Comparison of ENCODE assay signal across 26 cellular contexts in the genomic region with DNA sequence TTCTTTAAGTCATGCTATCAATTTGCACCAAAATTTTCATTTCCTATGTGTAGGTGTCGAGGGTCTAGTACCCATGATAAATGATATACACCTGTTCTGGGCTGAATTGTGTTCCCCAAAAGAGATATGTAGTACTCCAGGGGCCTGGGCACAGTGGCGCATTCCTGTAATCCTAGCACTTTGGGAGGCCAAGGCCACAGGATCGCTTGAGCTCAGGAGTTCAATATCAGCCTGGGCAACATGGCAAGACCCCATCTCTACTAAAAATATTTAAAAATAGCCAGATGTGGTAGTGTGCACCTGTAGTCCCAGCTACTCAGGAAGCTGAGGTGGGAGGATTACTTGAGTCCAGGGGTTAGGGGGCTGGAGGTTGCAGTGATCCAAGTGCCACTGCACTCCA. TPM values are rescaled to one million over a fixed set of nuclear protein-coding genes. Genes with fewer than 3 reads are reported as not detected.
DNase-seq lines count a peak whose midpoint lies in the region; ATAC-seq and TF ChIP-seq lines count a peak whose summit lies in the region.
"Had no signal": no experiment of that assay in that cellular context is flagged by ENCODE, and none has a peak within 500 bp of the region (broad histone marks: within the 10 kb centered on the region; RNA-seq: fewer than 3 reads in every experiment).

No MANE protein-coding gene starts in this region.

- peaks cover 2 to 30% of the 10 kb centered on the region in 2 donors for H3K36me3 Mint-ChIP-seq in activated T-cell treated with anti-CD3 and anti-CD28 coated beads, Interleukin-2, amount 50 U/mL, for 72 hours (ENCODE audit: insufficient read depth in 2 of 2)
- peaks cover 35% of the 10 kb centered on the region for H3K36me3 Mint-ChIP-seq in WTC11
- no peaks in the 10 kb centered on the region for H3K36me3 Mint-ChIP-seq in dendritic cell treated with granulocyte-macrophage colony-stimulating factor and Interleukin-4, amounts not matched to agents 40 ng/mL and 50 ng/mL, for 4 days (ENCODE audit: low read depth)

- H3K4me1 ChIP-seq in HEK293 (ENCODE audit: control insufficient read depth, insufficient read depth, low read length) (no peaks in the 10 kb centered on the region), gastroesophageal sphincter (peaks cover 0 to 31% (median 2%) of the 10 kb centered on the region in 3 donors)
- H3K4me1 ChIP-seq: A549 had no signal

- no peak overlapping the region for H3K27ac ChIP-seq in HEK293 (ENCODE audit: extremely low read depth, low read depth, low read length)
- no peak overlapping the region for H3K27ac ChIP-seq in gastroesophageal sphincter
- H3K27ac ChIP-seq: 22Rv1; A549; BLaER1 treated with 17β-estradiol and CSF1 and Interleukin-3, amounts not matched to agents 10 nM and 100 nM; C4-2B had no signal

- H3K4me3 Mint-ChIP-seq in activated T-cell treated with anti-CD3 and anti-CD28 coated beads, Interleukin-2, amount 50 U/mL, for 72 hours: no peak overlapping the region
- no peak overlapping the region for H3K4me3 Mint-ChIP-seq in WTC11
- H3K4me3 Mint-ChIP-seq in dendritic cell treated with granulocyte-macrophage colony-stimulating factor and Interleukin-4, amounts not matched to agents 40 ng/mL and 50 ng/mL, for 4 days: no peak overlapping the region
- H3K4me3 Mint-ChIP-seq: B cell; CD4-positive, alpha-beta memory T cell; CD4-positive, CD25-positive, alpha-beta regulatory T cell; CD8-positive, alpha-beta memory T cell had no signal

- no peak for TF ChIP-seq CTCF in HEK293 (tag by site-specific recombination; IDR thresholded peaks at IDR 0.05)
- TF ChIP-seq CTCF in WTC11 (IDR thresholded peaks at IDR 0.05): no peak
- no peak for TF ChIP-seq CTCF in gastroesophageal sphincter (IDR thresholded peaks at IDR 0.05)

- CTCF ChIA-PET in HEK293 (lab: Yijun Ruan, JAX) (interaction anchor here (0.8 to 2.2 kb wide), 3 partner anchors 11 to 172 kb away, joined by 3 to 14 read pairs (median 4); no protein-coding TSS in a partner anchor), WTC11 (lab: Charles Lee) (no interaction called here)

- H3K27ac Mint-ChIP-seq in activated T-cell treated with anti-CD3 and anti-CD28 coated beads, Interleukin-2, amount 50 U/mL, for 72 hours: peak overlapping the region; percentile 77
- no peak overlapping the region for H3K27ac Mint-ChIP-seq in WTC11
- H3K27ac Mint-ChIP-seq in dendritic cell treated with granulocyte-macrophage colony-stimulating factor and Interleukin-4, amounts not matched to agents 40 ng/mL and 50 ng/mL, for 4 days: peak overlapping the region; percentile 63
- H3K27ac Mint-ChIP-seq: B cell had no signal

- intact Hi-C loops in dendritic cell treated with granulocyte-macrophage colony-stimulating factor and Interleukin-4, amounts not matched to agents 40 ng/mL and 50 ng/mL, for 4 days (cut with micrococcal nuclease): loop anchor here (5.0 kb wide), 1 partner anchor 214 kb away; no protein-coding TSS in a partner anchor

- ATAC-seq in activated T-cell treated with anti-CD3 and anti-CD28 coated beads, Interleukin-2, amount 50 U/mL, for 72 hours (replicated peaks in 1 of 2): no peak
- ATAC-seq in WTC11 (no peak), gastroesophageal sphincter (no peak), GM21423 (IDR thresholded peaks at IDR 0.05; ENCODE audit: unreplicated experiment) (no peak)
- ATAC-seq: A549 had no signal

- no peak for TF ChIP-seq POLR2A in gastroesophageal sphincter (IDR thresholded peaks at IDR 0.05)

- H3K9me3 ChIP-seq in HEK293 (ENCODE audit: control insufficient read depth, insufficient read depth, low read depth, low read length): no peaks in the 10 kb centered on the region
- H3K9me3 ChIP-seq in gastroesophageal sphincter: no peaks in the 10 kb centered on the region
- H3K9me3 ChIP-seq: A549; BLaER1 treated with 17β-estradiol and CSF1 and Interleukin-3, amounts not matched to agents 10 nM and 100 nM had no signal

- H3K36me3 ChIP-seq in HEK293 (ENCODE audit: control insufficient read depth in 2 of 2, insufficient read depth in 1 of 2, low read length in 2 of 2) (peaks cover 69 to 81% of the 10 kb centered on the region in 2 experiments), gastroesophageal sphincter (peaks cover 0 to 39% of the 10 kb centered on the region in 2 donors)

- POLR2A ChIA-PET in HEK293 (lab: Yijun Ruan, JAX): interaction anchor here (0.6 to 0.8 kb wide), 3 partner anchors 15 to 38 kb away, joined by 3 to 4 read pairs (median 4); no protein-coding TSS in a partner anchor
- POLR2A ChIA-PET in WTC11 (lab: Charles Lee): no interaction called here

- no peak for DNase-seq in activated T-cell treated with anti-CD3 and anti-CD28 coated beads, Interleukin-2, amount 50 U/mL, for 72 hours
- no peak for DNase-seq in activated T-cell treated with anti-CD3 and anti-CD28 coated beads, Interleukin-2, amount 50 U/mL, for 48 hours
- DNase-seq in WTC11 (ENCODE audit: low spot score) (no peak), HuH-7 (ENCODE audit: low spot score) (no peak)
- DNase-seq: AML-193; CD4-positive, alpha-beta memory T cell; CD4-positive, CD25-positive, alpha-beta regulatory T cell; CD8-positive, alpha-beta memory T cell; COR-L47; DMS 273 treated with DMSO at 0.1 percent for 48 hours; DMS153; DMS53; DMS79; DND-41; EL; GDM1 had no signal

- H3K9me3 Mint-ChIP-seq in activated T-cell treated with anti-CD3 and anti-CD28 coated beads, Interleukin-2, amount 50 U/mL, for 72 hours: no peaks in the 10 kb centered on the region
- no peaks in the 10 kb centered on the region for H3K9me3 Mint-ChIP-seq in WTC11
- no peaks in the 10 kb centered on the region for H3K9me3 Mint-ChIP-seq in dendritic cell treated with granulocyte-macrophage colony-stimulating factor and Interleukin-4, amounts not matched to agents 40 ng/mL and 50 ng/mL, for 4 days
- H3K9me3 Mint-ChIP-seq: CD4-positive, CD25-positive, alpha-beta regulatory T cell; CD8-positive, alpha-beta memory T cell had no signal

- no peak overlapping the region for H3K4me3 ChIP-seq in HEK293 (ENCODE audit: low read depth, low read length)
- H3K4me3 ChIP-seq in gastroesophageal sphincter: no peak overlapping the region
- H3K4me3 ChIP-seq: A549; BLaER1 treated with 17β-estradiol and CSF1 and Interleukin-3, amounts not matched to agents 10 nM and 100 nM; GM12878 had no signal

- H3K27me3 Mint-ChIP-seq in activated T-cell treated with anti-CD3 and anti-CD28 coated beads, Interleukin-2, amount 50 U/mL, for 72 hours (ENCODE audit: low read depth): no peaks in the 10 kb centered on the region
- no peaks in the 10 kb centered on the region for H3K27me3 Mint-ChIP-seq in WTC11 (ENCODE audit: low read depth)
- no peaks in the 10 kb centered on the region for H3K27me3 Mint-ChIP-seq in dendritic cell treated with granulocyte-macrophage colony-stimulating factor and Interleukin-4, amounts not matched to agents 40 ng/mL and 50 ng/mL, for 4 days
- H3K27me3 Mint-ChIP-seq: B cell; CD4-positive, alpha-beta memory T cell; CD4-positive, CD25-positive, alpha-beta regulatory T cell; CD8-positive, alpha-beta memory T cell had no signal

- no peaks in the 10 kb centered on the region for H3K27me3 ChIP-seq in gastroesophageal sphincter
- H3K27me3 ChIP-seq: BLaER1 treated with 17β-estradiol and CSF1 and Interleukin-3, amounts not matched to agents 10 nM and 100 nM had no signal

- H3K4me1 Mint-ChIP-seq in activated T-cell treated with anti-CD3 and anti-CD28 coated beads, Interleukin-2, amount 50 U/mL, for 72 hours (ENCODE audit: low read depth): peaks cover 40% of the 10 kb centered on the region
- H3K4me1 Mint-ChIP-seq in WTC11: peaks cover 6% of the 10 kb centered on the region
- peaks cover 40% of the 10 kb centered on the region for H3K4me1 Mint-ChIP-seq in dendritic cell treated with granulocyte-macrophage colony-stimulating factor and Interleukin-4, amounts not matched to agents 40 ng/mL and 50 ng/mL, for 4 days (ENCODE audit: low read depth)

- TF ChIP-seq EP300 in gastroesophageal sphincter (IDR thresholded peaks at IDR 0.05): no peak

- WGBS in gastroesophageal sphincter (ENCODE audit: low coverage in 1 of 2), 2 donors: 93 to 97% methylated on average over 3 of the region's 3 CpGs

TF ChIP-seq in HEK293, 187 proteins besides CTCF, POLR2A, EP300 and RAD21:
- TF ChIP-seq ZNF629 (tag by site-specific recombination; IDR thresholded peaks at IDR 0.05) (no peak), ZNF146 (tag by site-specific recombination; IDR thresholded peaks at IDR 0.05) (peak; percentile 70)

TF ChIP-seq in WTC11, 78 proteins besides CTCF, POLR2A, EP300 and RAD21:
- TF ChIP-seq FOXJ3 (CRISPR knock-in tag; IDR thresholded peaks at IDR 0.05; ENCODE audit: borderline replicate concordance) (no peak), SP1 (CRISPR knock-in tag; conservative IDR thresholded peaks at IDR 0.05) (no peak), ELF4 (CRISPR knock-in tag; IDR thresholded peaks at IDR 0.05; ENCODE audit: low read depth) (no peak), NFATC4 (CRISPR knock-in tag; IDR thresholded peaks at IDR 0.05) (no peak), ZNF121 (CRISPR knock-in tag; IDR thresholded peaks at IDR 0.05) (peak; percentile 64; the same call in 1 of the 2 replicates)
- TF ChIP-seq, protein P1, sequence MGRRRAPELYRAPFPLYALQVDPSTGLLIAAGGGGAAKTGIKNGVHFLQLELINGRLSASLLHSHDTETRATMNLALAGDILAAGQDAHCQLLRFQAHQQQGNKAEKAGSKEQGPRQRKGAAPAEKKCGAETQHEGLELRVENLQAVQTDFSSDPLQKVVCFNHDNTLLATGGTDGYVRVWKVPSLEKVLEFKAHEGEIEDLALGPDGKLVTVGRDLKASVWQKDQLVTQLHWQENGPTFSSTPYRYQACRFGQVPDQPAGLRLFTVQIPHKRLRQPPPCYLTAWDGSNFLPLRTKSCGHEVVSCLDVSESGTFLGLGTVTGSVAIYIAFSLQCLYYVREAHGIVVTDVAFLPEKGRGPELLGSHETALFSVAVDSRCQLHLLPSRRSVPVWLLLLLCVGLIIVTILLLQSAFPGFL (CRISPR knock-in tag; IDR thresholded peaks at IDR 0.05; ENCODE audit: borderline replicate concordance): no peak

RNA-seq across cellular contexts. Expression of gene KANSL1, which starts 23.5 kb away (rescaled TPM):
- total RNA-seq in activated T-cell treated with anti-CD3 and anti-CD28 coated beads, Interleukin-2, amount 50 U/mL, for 72 hours: 100 to 1,000 TPM in 1 of 2 donors, 10 to 100 TPM in 1; 73.5 to 130 TPM
- total RNA-seq in WTC11 (2021) (66.4 to 72.7 TPM (median 68.5 TPM) in 3 replicates), gastroesophageal sphincter (10 to 100 TPM; 57.7 to 91.2 (median 75.1) TPM)
